8 cellular contexts compared by ENCODE assay signal in the genomic region with DNA sequence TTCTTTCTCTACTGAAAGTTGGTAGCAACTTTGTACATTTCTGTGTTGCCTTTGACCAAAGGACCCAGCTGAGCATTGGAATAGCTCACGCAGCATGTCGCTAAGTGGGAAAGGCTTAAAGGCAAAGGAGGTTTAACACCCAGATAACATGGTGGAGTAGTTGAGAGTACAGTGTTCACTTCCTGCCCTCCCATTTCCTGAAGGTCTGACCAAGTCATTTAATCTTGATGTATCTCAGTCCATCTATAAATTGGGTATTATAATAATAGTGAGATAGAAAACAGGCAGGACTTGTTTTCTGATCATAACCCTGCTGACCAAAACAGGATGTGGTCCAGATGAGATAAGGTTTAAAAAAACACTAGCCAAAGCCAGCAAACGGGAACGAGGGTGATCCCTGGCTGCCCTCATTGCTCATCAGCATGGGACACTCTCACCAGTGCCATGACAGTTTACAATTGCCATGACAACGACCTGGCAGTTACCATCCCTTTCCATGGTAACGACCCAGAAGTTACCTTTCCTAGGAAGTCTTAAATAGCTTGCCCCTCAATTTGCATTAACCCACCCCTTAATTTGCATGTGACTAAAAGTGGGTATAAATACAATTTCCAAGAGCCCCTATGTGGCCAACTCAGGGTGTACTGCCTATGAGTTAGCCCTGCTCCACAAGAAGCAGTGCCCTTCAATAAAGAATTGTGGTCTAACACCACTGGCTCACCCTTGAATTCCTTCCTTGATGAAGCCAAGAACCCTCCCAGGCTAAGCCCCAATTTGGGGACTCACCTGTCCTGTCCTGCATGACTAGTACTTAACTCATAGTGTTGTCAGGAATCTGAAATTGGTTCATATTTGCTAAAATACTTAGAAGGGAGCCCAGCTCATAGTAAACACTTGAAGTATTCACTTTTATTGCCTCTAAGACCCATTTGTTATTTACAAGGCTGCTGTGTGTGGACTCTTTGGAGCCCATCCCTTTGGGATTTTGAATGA. TPM values are rescaled to one million over a fixed set of nuclear protein-coding genes. Genes with fewer than 3 reads are reported as not detected.
DNase-seq lines count a peak whose midpoint lies in the region; ATAC-seq and TF ChIP-seq lines count a peak whose summit lies in the region.

No MANE protein-coding gene starts in this region.

- peaks cover 31% of the 10 kb centered on the region for H3K36me3 Mint-ChIP-seq in Caco-2 (ENCODE audit: insufficient read depth, unreplicated experiment)

- no peaks in the 10 kb centered on the region for H3K9me3 Mint-ChIP-seq in Caco-2 (ENCODE audit: unreplicated experiment)

- H3K4me3 Mint-ChIP-seq in Caco-2 (ENCODE audit: unreplicated experiment): no peak overlapping the region

- H3K4me1 Mint-ChIP-seq in Caco-2 (ENCODE audit: low read depth, unreplicated experiment): no peaks in the 10 kb centered on the region

- H3K9me3 ChIP-seq in Caco-2: no peaks in the 10 kb centered on the region

- BruUV-seq in Caco-2 (replicated peaks; lab: Mats Ljungman, UMichigan): no TSS peak

- H3K4ac ChIP-seq in mesendoderm (ENCODE audit: low read depth, low read length): no peak overlapping the region

- no peak overlapping the region for H2BK120ac ChIP-seq in mesendoderm (ENCODE audit: low read depth, low read length)

- H3K56ac ChIP-seq in mesendoderm (ENCODE audit: low read length): no peak overlapping the region

- H3K9ac ChIP-seq in mesendoderm (ENCODE audit: low read length): no peak overlapping the region

- no peak overlapping the region for H3K27ac Mint-ChIP-seq in Caco-2 (ENCODE audit: unreplicated experiment)

- H3K23ac ChIP-seq in mesendoderm (ENCODE audit: low read length): no peak overlapping the region

- H4K8ac ChIP-seq in mesendoderm (ENCODE audit: low read depth, low read length): no peak overlapping the region

- H2AK5ac ChIP-seq in mesendoderm (ENCODE audit: low read length): no peak overlapping the region

- no peaks in the 10 kb centered on the region for H3K27me3 ChIP-seq in mesendoderm (ENCODE audit: insufficient read depth, low read length, poor library complexity)
- no peaks in the 10 kb centered on the region for H3K27me3 ChIP-seq in Caco-2 (replicated peaks; ENCODE audit: control insufficient read depth, insufficient read depth, low read length)

- POLR2A ChIA-PET in Caco-2 (lab: Charles Lee): no interaction called here

- H2BK5ac ChIP-seq in mesendoderm (ENCODE audit: low read length): no peak overlapping the region

- H3K4me1 ChIP-seq in mesendoderm (ENCODE audit: control insufficient read depth, low read depth, low read length) (no peaks in the 10 kb centered on the region), Caco-2 (no peaks in the 10 kb centered on the region)

- CTCF ChIA-PET in Caco-2 (lab: Charles Lee): interaction anchor here (0.5 kb wide), 1 partner anchor 10 kb away, joined by 3 read pairs; no protein-coding TSS in a partner anchor

- DNase-seq in ELR (ENCODE audit: low read depth): peak; percentile 55
- peak; percentile 14 for DNase-seq in NAMALWA (ENCODE audit: low spot score)
- DNase-seq in choroid plexus epithelial cell (ENCODE audit: low read depth): peak; percentile 70
- DNase-seq in mesendoderm: peak; percentile 41
- DNase-seq in Caco-2: no peak

- no peaks in the 10 kb centered on the region for H3K79me1 ChIP-seq in mesendoderm (ENCODE audit: low read length)

- no peak overlapping the region for H2BK15ac ChIP-seq in mesendoderm (replicated peaks; ENCODE audit: low read depth)

- TF ChIP-seq CTCF in choroid plexus epithelial cell (conservative IDR thresholded peaks at IDR 0.05; ENCODE audit: low read depth, low read length) (no peak), Caco-2 (IDR thresholded peaks at IDR 0.05; ENCODE audit: insufficient read depth in 1 of 2, low read depth in 1 of 2, low read length in 1 of 2, severe bottlenecking in 1 of 2, unreplicated experiment in 1 of 2) (no peak)

- no CpG with 5 or more reads among the region's 6 CpGs for WGBS in mesendoderm (ENCODE audit: extremely low coverage, insufficient coverage, low lambda C conversion rate)

- no peak for ATAC-seq in HG02938 (IDR thresholded peaks at IDR 0.05; ENCODE audit: unreplicated experiment)
- no peak for ATAC-seq in GM21723 (IDR thresholded peaks at IDR 0.05; ENCODE audit: unreplicated experiment)
- no peak for ATAC-seq in GM19467 (IDR thresholded peaks at IDR 0.05; ENCODE audit: unreplicated experiment)

- intact Hi-C loops in Caco-2 (cut with micrococcal nuclease; ENCODE audit: unreplicated experiment): no loop called here

- H3K18ac ChIP-seq in mesendoderm (ENCODE audit: low read length): no peak overlapping the region

- no peak overlapping the region for H3K27ac ChIP-seq in mesendoderm (ENCODE audit: low read depth, low read length)

- H3K4me3 ChIP-seq in choroid plexus epithelial cell (ENCODE audit: low read depth, low read length) (no peak overlapping the region), mesendoderm (ENCODE audit: low read length) (no peak overlapping the region), Caco-2 (ENCODE audit: low read depth, low read length) (no peak overlapping the region)

- H3K4me2 ChIP-seq in mesendoderm (ENCODE audit: low read length): no peak overlapping the region

- H3K36me3 ChIP-seq in mesendoderm (ENCODE audit: control insufficient read depth, insufficient read depth, low read length) (no peaks in the 10 kb centered on the region), Caco-2 (ENCODE audit: control insufficient read depth, insufficient read depth, low read length) (no peaks in the 10 kb centered on the region; the same call in 1 of the 2 replicates)

- no peak overlapping the region for H4K5ac ChIP-seq in mesendoderm (ENCODE audit: low read length)

- H3K79me2 ChIP-seq in mesendoderm (ENCODE audit: control insufficient read depth, insufficient read depth, low read length): no peaks in the 10 kb centered on the region

- H3K27me3 Mint-ChIP-seq in Caco-2 (ENCODE audit: insufficient read depth, unreplicated experiment): no peaks in the 10 kb centered on the region

RNA-seq across cellular contexts. Expression of a gene that starts 28.4 kb away (rescaled TPM):
- 0.48 TPM for polyA plus RNA-seq in mesendoderm (2013, experiment 1 of 2)
- polyA plus RNA-seq in mesendoderm (2013, experiment 2 of 2): 0.32 TPM
- 0.18 TPM in 1 of 2 replicates, not detected in the other for total RNA-seq in Caco-2 (2022)

Comparison
In these comparisons a context has a peak if more than half of its experiments do, and no peak if none do; other contexts are left out.
1. DNase-seq: peak in ELR (single experiment), NAMALWA (single experiment), choroid plexus epithelial cell (single experiment) and mesendoderm (single experiment); none in Caco-2 (0 of 2).